Comparison of ENCODE assay signal across 20 cellular contexts in genomic region chr12:113477171-113477841, GRCh38. TPM values are rescaled to one million over a fixed set of nuclear protein-coding genes. Genes with fewer than 3 reads are reported as not detected.
A peak's percentile ranks its signal among the peaks of the same experiment; 100 is the strongest.
DNase-seq lines count a peak whose midpoint lies in the region; ATAC-seq and TF ChIP-seq lines count a peak whose summit lies in the region.
"Had no signal": no experiment of that assay in that cellular context is flagged by ENCODE, and none has a peak within 500 bp of the region (broad histone marks: within the 10 kb centered on the region; RNA-seq: fewer than 3 reads in every experiment).

No MANE protein-coding gene starts in this region.

- H3K4me1 Mint-ChIP-seq in IgD-negative memory B cell: peaks cover 0 to 13% (median 11%) of the 10 kb centered on the region in 3 donors
- H3K4me1 Mint-ChIP-seq in naive thymus-derived CD8-positive, alpha-beta T cell: peaks cover 9 to 24% (median 18%) of the 10 kb centered on the region in 4 donors

- H3K9me3 Mint-ChIP-seq in IgD-negative memory B cell: peaks cover 2 to 5% (median 3%) of the 10 kb centered on the region in 3 donors
- H3K9me3 Mint-ChIP-seq in naive thymus-derived CD8-positive, alpha-beta T cell: peaks cover 0 to 20% (median 3%) of the 10 kb centered on the region in 9 donors
- H3K9me3 Mint-ChIP-seq: CD8-positive, alpha-beta T cell had no signal

- H3K36me3 Mint-ChIP-seq in IgD-negative memory B cell: no peaks in the 10 kb centered on the region
- peaks cover 0 to 13% (median 8%) of the 10 kb centered on the region in 3 donors for H3K36me3 Mint-ChIP-seq in naive thymus-derived CD8-positive, alpha-beta T cell
- H3K36me3 Mint-ChIP-seq: CD8-positive, alpha-beta T cell had no signal

- H3K4me2 ChIP-seq in SK-N-SH: no peak overlapping the region

- ATAC-seq in SK-N-SH treated with all-trans-retinoic acid at 6 μM for 48 hours (no peak), HG02763 (IDR thresholded peaks at IDR 0.05; ENCODE audit: unreplicated experiment) (no peak)
- no peak for ATAC-seq in naive thymus-derived CD8-positive, alpha-beta T cell
- ATAC-seq: CD8-positive, alpha-beta T cell; GM12878 had no signal

- WGBS in SK-N-SH (ENCODE audit: low lambda C conversion rate): 4% methylated on average over 4 of the region's 7 CpGs

- no peak for TF ChIP-seq EP300 in SK-N-SH (IDR thresholded peaks at IDR 0.05; ENCODE audit: borderline replicate concordance in 1 of 2, low read depth in 1 of 2, low read length in 1 of 2)

- H3K27ac Mint-ChIP-seq in IgD-negative memory B cell: peak overlapping the region in 2 of 3 donors; percentile 6 to 31
- no peak overlapping the region for H3K27ac Mint-ChIP-seq in naive thymus-derived CD8-positive, alpha-beta T cell
- H3K27ac Mint-ChIP-seq: CD8-positive, alpha-beta T cell had no signal

- H3K4me1 ChIP-seq in SK-N-SH (ENCODE audit: control insufficient read depth in 1 of 2, insufficient read depth in 2 of 2, low read depth in 1 of 2, low read length in 1 of 2) (no peaks in the 10 kb centered on the region; a peak in 1 of 4 replicates), iPS-15b (ENCODE audit: control insufficient read depth, insufficient read depth, low read length) (peaks cover 19% of the 10 kb centered on the region)
- H3K4me1 ChIP-seq: HAP-1, SJCRH30 had no signal

- H3K27ac ChIP-seq in SK-N-SH (ENCODE audit: low read depth in 2 of 2, low read length in 1 of 2): no peak overlapping the region
- H3K27ac ChIP-seq: SJCRH30 had no signal

- no peaks in the 10 kb centered on the region for H3K9me2 ChIP-seq in SK-N-SH

- H3K4me3 Mint-ChIP-seq in IgD-negative memory B cell: peak overlapping the region in 1 of 4 donors; percentile 28
- no peak overlapping the region for H3K4me3 Mint-ChIP-seq in naive thymus-derived CD8-positive, alpha-beta T cell
- H3K4me3 Mint-ChIP-seq: CD8-positive, alpha-beta T cell had no signal

- no peaks in the 10 kb centered on the region for H3K36me3 ChIP-seq in SK-N-SH (replicated peaks in 1 of 2; ENCODE audit: control insufficient read depth in 1 of 2, insufficient read depth in 2 of 2, low read length in 1 of 2)
- H3K36me3 ChIP-seq in iPS-15b (ENCODE audit: control insufficient read depth, insufficient read depth, low read length): no peaks in the 10 kb centered on the region
- H3K36me3 ChIP-seq: HAP-1, SJCRH30 had no signal

- peak; percentile 29 for DNase-seq in SK-N-SH
- DNase-seq in naive thymus-derived CD8-positive, alpha-beta T cell: no peak
- no peak for DNase-seq in effector CD4-positive, alpha-beta T cell
- no peak for DNase-seq in EL
- DNase-seq: CD8-positive, alpha-beta T cell; MV-4-11; NCI-H1417; NCI-H1930; NCI-H2171; NCI-H446; SJCRH30 had no signal

- CTCF ChIA-PET in SK-N-SH (lab: Yijun Ruan, JAX): interaction anchor here (0.7 to 7.9 kb wide), 3 partner anchors 8 to 52 kb away, joined by 3 to 44 read pairs (median 4); no protein-coding TSS in a partner anchor

- H3K27me3 Mint-ChIP-seq in IgD-negative memory B cell: peaks cover 72% of the 10 kb centered on the region
- peaks cover 56 to 91% (median 76%) of the 10 kb centered on the region in 5 donors for H3K27me3 Mint-ChIP-seq in naive thymus-derived CD8-positive, alpha-beta T cell

- no peak overlapping the region for H2AFZ ChIP-seq in SK-N-SH (ENCODE audit: low read depth)

- H3K4me3 ChIP-seq in SK-N-SH (ENCODE audit: low read depth in 2 of 2, low read length in 1 of 2) (no peak overlapping the region), iPS-15b (ENCODE audit: low read depth, low read length) (peak overlapping the region; percentile 46)
- H3K4me3 ChIP-seq: GM12878, HAP-1, SJCRH30 had no signal

- POLR2A ChIA-PET in SK-N-SH (lab: Yijun Ruan, JAX): no interaction called here
- POLR2A ChIA-PET in naive thymus-derived CD8-positive, alpha-beta T cell (lab: Charles Lee): no interaction called here

- H3F3A ChIP-seq in SK-N-SH (replicated peaks; ENCODE audit: insufficient read depth): no peaks in the 10 kb centered on the region

- H4K20me1 ChIP-seq in SK-N-SH (ENCODE audit: insufficient read depth): 0 out of 2 replicates have a peak, but pooled peaks cover 3% of the 10 kb centered on the region

- H3K27me3 ChIP-seq in SK-N-SH (ENCODE audit: insufficient read depth) (peaks cover 76% of the 10 kb centered on the region), iPS-15b (ENCODE audit: control insufficient read depth, insufficient read depth, low read length) (peaks cover 90% of the 10 kb centered on the region)

- TF ChIP-seq RAD21 in SK-N-SH (IDR thresholded peaks at IDR 0.05; ENCODE audit: low read length): no peak

- no peak overlapping the region for H3K9ac ChIP-seq in SK-N-SH
- no peak overlapping the region for H3K9ac ChIP-seq in iPS-15b (ENCODE audit: low read depth, low read length)

- H3K79me2 ChIP-seq in SK-N-SH (ENCODE audit: insufficient read depth): no peaks in the 10 kb centered on the region

- TF ChIP-seq CTCF in SK-N-SH (IDR thresholded peaks at IDR 0.05): no peak

- H3K9me3 ChIP-seq in SK-N-SH (no peaks in the 10 kb centered on the region), iPS-15b (ENCODE audit: control insufficient read depth, insufficient read depth, low read length) (no peaks in the 10 kb centered on the region)
- H3K9me3 ChIP-seq: HAP-1, SJCRH30 had no signal

TF ChIP-seq in SK-N-SH, 30 proteins besides CTCF, POLR2A, EP300 and RAD21:
- TF ChIP-seq RCOR1 (IDR thresholded peaks at IDR 0.05; ENCODE audit: low read length) (no peak), JUND (IDR thresholded peaks at IDR 0.05) (no peak), FOXM1 (IDR thresholded peaks at IDR 0.05; ENCODE audit: low read depth) (no peak)

TF ChIP-seq in SK-N-SH treated with all-trans-retinoic acid at 6 μM for 48 hours, 23 proteins besides CTCF, POLR2A, EP300 and RAD21 (continues in another document):
- TF ChIP-seq ZFP3 (CRISPR knock-in tag; IDR thresholded peaks at IDR 0.05) (no peak), TSHZ2 (CRISPR knock-in tag; IDR thresholded peaks at IDR 0.05) (no peak), TCF4 (CRISPR knock-in tag; IDR thresholded peaks at IDR 0.05; ENCODE audit: borderline replicate concordance) (no peak), ZNF70 (CRISPR knock-in tag; IDR thresholded peaks at IDR 0.05) (no peak), CREB5 (CRISPR knock-in tag; IDR thresholded peaks at IDR 0.05; ENCODE audit: low read depth) (no peak), ZNF565 (CRISPR knock-in tag; conservative IDR thresholded peaks at IDR 0.05; ENCODE audit: low read depth) (no peak), ARNTL (CRISPR knock-in tag; IDR thresholded peaks at IDR 0.05; ENCODE audit: borderline replicate concordance, low read depth) (no peak), ISL1 (CRISPR knock-in tag; IDR thresholded peaks at IDR 0.05) (no peak), ZFP30 (CRISPR knock-in tag; IDR thresholded peaks at IDR 0.05) (no peak)

RNA-seq across cellular contexts. Expression of gene LHX5, which starts 5.6 kb away (rescaled TPM):
- polyA plus RNA-seq in SK-N-SH (2012; rRNA removed) (not detected in 2 replicates), IgD-negative memory B cell (not detected)
- not detected in 2 replicates for polyA plus RNA-seq in SK-N-SH (2012; cell fraction: cytosol; rRNA removed)
- polyA plus RNA-seq in SK-N-SH (2012; cell fraction: nucleus; rRNA removed): 0.01 TPM in 1 of 2 replicates, not detected in the other
- not detected for total RNA-seq in naive thymus-derived CD8-positive, alpha-beta T cell
- not detected for polyA plus RNA-seq in naive thymus-derived CD8-positive, alpha-beta T cell
- total RNA-seq: A172; CD8-positive, alpha-beta T cell; GM12878; HT-29; SJCRH30 had no signal
- polyA plus RNA-seq: BJ had no signal

RNA-seq across cellular contexts. Expression of gene SDSL, which starts 55.1 kb away (rescaled TPM):
- 32.4 and 33.7 TPM in 2 replicates for polyA plus RNA-seq in SK-N-SH (2012; rRNA removed)
- 16.7 and 24.6 TPM in 2 replicates for polyA plus RNA-seq in SK-N-SH (2012; cell fraction: cytosol; rRNA removed)
- 28.1 and 36.0 TPM in 2 replicates for polyA plus RNA-seq in SK-N-SH (2012; cell fraction: nucleus; rRNA removed)
- 0.43 TPM for polyA plus RNA-seq in IgD-negative memory B cell
- not detected for total RNA-seq in naive thymus-derived CD8-positive, alpha-beta T cell
- not detected for polyA plus RNA-seq in naive thymus-derived CD8-positive, alpha-beta T cell
- total RNA-seq: CD8-positive, alpha-beta T cell had no signal

Comparison
In these comparisons a context has a peak if more than half of its experiments do, and no peak if none do; other contexts are left out.
1. H3K27ac Mint-ChIP-seq: peak in IgD-negative memory B cell (2 of 3); none in naive thymus-derived CD8-positive, alpha-beta T cell (0 of 10).
2. RNA of gene SDSL, which starts 55.1 kb away (polyA plus RNA-seq): 16.7 to 36.0 TPM in SK-N-SH; 0.43 TPM in IgD-negative memory B cell (single experiment) and not detected in naive thymus-derived CD8-positive, alpha-beta T cell; every median in the first group is over 10 times any median in the second.